Comparison of ENCODE assay signal across 10 cellular contexts in the genomic region with DNA sequence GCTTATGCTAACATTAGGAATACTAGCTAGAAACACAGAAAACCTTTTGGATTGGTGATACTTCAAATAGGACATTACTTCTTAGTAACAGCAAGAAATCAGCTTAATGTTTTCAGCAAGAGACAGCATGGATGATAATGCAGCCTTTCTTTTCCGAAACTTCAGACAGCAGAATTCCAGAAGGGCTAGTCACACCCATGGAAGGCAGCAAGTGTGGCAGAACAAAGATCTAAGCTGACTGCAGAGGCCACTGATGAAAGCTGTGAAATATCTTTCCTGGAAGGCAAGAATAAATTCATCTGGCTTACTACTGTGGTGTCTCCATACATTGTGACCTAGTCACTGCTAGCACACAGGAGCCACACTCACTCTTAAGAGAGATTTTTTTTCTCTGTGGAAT.
DNase-seq lines count a peak whose midpoint lies in the region; ATAC-seq and TF ChIP-seq lines count a peak whose summit lies in the region.
"Had no signal": no experiment of that assay in that cellular context is flagged by ENCODE, and none has a peak within 500 bp of the region (broad histone marks: within the 10 kb centered on the region; RNA-seq: fewer than 3 reads in every experiment).

No MANE protein-coding gene starts in this region.

- no peak overlapping the region for H3K9ac ChIP-seq in MM.1S (ENCODE audit: low read length)

- H3K4me2 ChIP-seq in MM.1S (ENCODE audit: low read depth, low read length), result no peak overlapping the region

- H3K9me3 ChIP-seq in left ventricle myocardium inferior (replicated peaks) (peaks cover 3% of the 10 kb centered on the region), psoas muscle (no peaks in the 10 kb centered on the region), MM.1S (replicated peaks; ENCODE audit: insufficient read depth, low read length) (no peaks in the 10 kb centered on the region)
- H3K9me3 ChIP-seq: prostate gland had no signal

- peaks cover 27% of the 10 kb centered on the region for H3K4me1 ChIP-seq in left ventricle myocardium inferior
- H3K4me1 ChIP-seq in psoas muscle, result peaks cover 7% of the 10 kb centered on the region
- no peaks in the 10 kb centered on the region for H3K4me1 ChIP-seq in MM.1S (ENCODE audit: low read length)
- H3K4me1 ChIP-seq: prostate gland had no signal

- H3K27ac ChIP-seq in left ventricle myocardium inferior (replicated peaks) (peak overlapping the region; percentile 23), psoas muscle (peak overlapping the region; percentile 42), MM.1S (ENCODE audit: low read length) (no peak overlapping the region)
- H3K27ac ChIP-seq: prostate gland had no signal

- H3K79me2 ChIP-seq in MM.1S (ENCODE audit: low read length), result no peaks in the 10 kb centered on the region

- intact Hi-C loops in left ventricle myocardium inferior (cut with micrococcal nuclease), result no loop called here
- intact Hi-C loops in psoas muscle (cut with DNase I), result no loop called here

- no peaks in the 10 kb centered on the region for H3F3A ChIP-seq in MM.1S (ENCODE audit: insufficient read depth, low read length)

- no peaks in the 10 kb centered on the region for H4K20me1 ChIP-seq in MM.1S (ENCODE audit: insufficient read depth, low read length)

- no peak overlapping the region for H3K4me3 ChIP-seq in astrocyte of the spinal cord (ENCODE audit: low read depth, low read length)
- no peak overlapping the region for H3K4me3 ChIP-seq in left ventricle myocardium inferior
- H3K4me3 ChIP-seq in psoas muscle, result no peak overlapping the region
- H3K4me3 ChIP-seq in MM.1S (ENCODE audit: low read length), result no peak overlapping the region
- H3K4me3 ChIP-seq: prostate gland had no signal

- in situ Hi-C loops in astrocyte of the spinal cord (cut with HindIII; ENCODE audit: low sequenced_read_pairs), result no loop called here

- DNase-seq in GM03348 (ENCODE audit: low spot score), result peak; percentile 67
- DNase-seq in astrocyte of the spinal cord (ENCODE audit: low read depth, low spot score), result peak; percentile 76
- DNase-seq in left ventricle myocardium inferior, result no peak
- DNase-seq in psoas muscle, result no peak
- no peak for DNase-seq in MM.1S
- no peak for DNase-seq in OCI-M1 (lab: John Stamatoyannopoulos, UW)
- DNase-seq: NCI-H1105 had no signal

- no peak overlapping the region for H2AFZ ChIP-seq in MM.1S (ENCODE audit: low read length)

- peak; percentile 59 to 76 (median 67) for ATAC-seq in psoas muscle
- ATAC-seq in GM21723 (IDR thresholded peaks at IDR 0.05; ENCODE audit: unreplicated experiment), result no peak
- ATAC-seq in GM19455 (IDR thresholded peaks at IDR 0.05; ENCODE audit: unreplicated experiment), result no peak

- H3K27me3 ChIP-seq in left ventricle myocardium inferior (ENCODE audit: low read depth) (no peaks in the 10 kb centered on the region), psoas muscle (ENCODE audit: insufficient read depth in 3 of 3, low read length in 2 of 3) (no peaks in the 10 kb centered on the region), MM.1S (replicated peaks; ENCODE audit: insufficient read depth, low read length) (no peaks in the 10 kb centered on the region)

- H3K36me3 ChIP-seq in left ventricle myocardium inferior (peaks cover 55% of the 10 kb centered on the region), psoas muscle (ENCODE audit: insufficient read depth in 1 of 2, low read depth in 1 of 2) (peaks cover 4 to 56% of the 10 kb centered on the region in 2 donors), MM.1S (replicated peaks; ENCODE audit: insufficient read depth, low read length) (0 out of 2 replicates have a peak, but pooled peaks cover 3% of the 10 kb centered on the region)

- 33 to 80% (median 63%) methylated on average over 1 of the region's 1 CpG for WGBS in psoas muscle, 3 donors

- H3K9me2 ChIP-seq in MM.1S (replicated peaks; ENCODE audit: insufficient read depth, low read length), result no peaks in the 10 kb centered on the region

- TF ChIP-seq CTCF in astrocyte of the spinal cord (IDR thresholded peaks at IDR 0.05; ENCODE audit: low read depth, low read length), result no peak
- TF ChIP-seq CTCF in left ventricle myocardium inferior (IDR thresholded peaks at IDR 0.05; ENCODE audit: borderline replicate concordance), result no peak
- no peak for TF ChIP-seq CTCF in psoas muscle (IDR thresholded peaks at IDR 0.05)
- TF ChIP-seq CTCF in MM.1S (IDR thresholded peaks at IDR 0.05; ENCODE audit: low read length), result no peak

Comparison
In these comparisons a context has a peak if more than half of its experiments do, and no peak if none do; other contexts are left out.
1. DNase-seq: peak in GM03348 (single experiment) and astrocyte of the spinal cord (single experiment); none in left ventricle myocardium inferior (single experiment), psoas muscle (0 of 2), MM.1S (single experiment) and OCI-M1 (single experiment).
2. ATAC-seq: peak in psoas muscle (4 of 4); none in GM21723 (single experiment) and GM19455 (single experiment).